Comparison of ENCODE assay signal across 8 cellular contexts in the genomic region with DNA sequence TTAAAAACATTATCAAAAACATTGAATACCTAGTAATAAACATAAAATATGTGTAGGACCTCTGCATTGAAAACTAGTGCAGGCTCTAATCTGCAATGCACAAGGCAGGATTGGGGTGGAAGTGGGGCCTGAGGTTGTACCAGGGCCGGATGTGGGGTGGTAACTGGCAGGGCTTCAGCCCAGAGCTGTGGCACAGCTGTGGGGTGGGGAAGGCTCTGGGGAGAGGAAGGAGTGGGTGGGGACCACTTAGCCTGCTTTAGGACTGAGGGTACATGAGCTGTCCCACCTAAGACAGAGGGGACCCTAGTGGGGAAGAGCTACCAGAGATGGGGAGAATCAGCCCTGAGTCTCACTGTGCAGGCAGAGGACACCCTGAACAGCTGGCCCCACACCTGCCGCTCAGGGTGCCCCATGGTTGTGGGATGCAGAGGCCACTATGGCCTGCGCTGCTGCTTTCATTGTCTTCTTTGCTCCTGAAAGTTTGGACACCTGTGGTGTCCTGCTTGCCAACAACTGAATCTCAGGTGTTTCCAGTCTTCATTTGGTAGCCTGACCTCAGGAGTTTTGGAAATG.
DNase-seq lines count a peak whose midpoint lies in the region; ATAC-seq and FAIRE-seq lines count a peak whose summit lies in the region.

No MANE protein-coding gene starts in this region.

- H2BK5ac ChIP-seq in mesendoderm (ENCODE audit: low read length), result no peak overlapping the region

- peaks cover 29 to 30% of the 10 kb centered on the region in 2 donors for H3K4me1 ChIP-seq in naive thymus-derived CD4-positive, alpha-beta T cell (ENCODE audit: control insufficient read depth in 2 of 2, insufficient read depth in 2 of 2, low read length in 2 of 2)
- H3K4me1 ChIP-seq in mesendoderm (ENCODE audit: control insufficient read depth, low read depth, low read length), result no peaks in the 10 kb centered on the region

- no peak overlapping the region for H3K9ac ChIP-seq in mesendoderm (ENCODE audit: low read length)

- H3K27ac ChIP-seq in naive thymus-derived CD4-positive, alpha-beta T cell (ENCODE audit: low read depth, low read length), result no peak overlapping the region
- no peak overlapping the region for H3K27ac ChIP-seq in mesendoderm (ENCODE audit: low read depth, low read length)

- no peaks in the 10 kb centered on the region for H3K27me3 ChIP-seq in naive thymus-derived CD4-positive, alpha-beta T cell (ENCODE audit: control insufficient read depth in 2 of 2, insufficient read depth in 2 of 2, low read length in 2 of 2)
- H3K27me3 ChIP-seq in mesendoderm (ENCODE audit: insufficient read depth, low read length, poor library complexity), result no peaks in the 10 kb centered on the region

- no CpG with 5 or more reads among the region's 3 CpGs for WGBS in mesendoderm (ENCODE audit: extremely low coverage, insufficient coverage, low lambda C conversion rate)

- FAIRE-seq in RCC 7860 (lab: Jason Lieb, UNC), result no peak
- FAIRE-seq in HTR-8/SVneo (lab: Jason Lieb, UNC), result no peak

- no peak overlapping the region for H3K56ac ChIP-seq in mesendoderm (ENCODE audit: low read length)

- ATAC-seq in GM18861 (IDR thresholded peaks at IDR 0.05; ENCODE audit: unreplicated experiment), result peak; percentile 75
- peak; percentile 72 for ATAC-seq in HG03060 (IDR thresholded peaks at IDR 0.05; ENCODE audit: low read depth, unreplicated experiment)
- peak; percentile 95 for ATAC-seq in activated CD8-positive, alpha-beta T cell treated with anti-CD3 and anti-CD28 coated beads, Interleukin-2, amount 10 ng/mL, durations not matched to agents 7 days and 5 days
- ATAC-seq in naive thymus-derived CD4-positive, alpha-beta T cell, result peak; percentile 88

- no peaks in the 10 kb centered on the region for H3K79me1 ChIP-seq in mesendoderm (ENCODE audit: low read length)

- no peak overlapping the region for H2BK15ac ChIP-seq in mesendoderm (replicated peaks; ENCODE audit: low read depth)

- no peak overlapping the region for H2BK120ac ChIP-seq in mesendoderm (ENCODE audit: low read depth, low read length)

- no peaks in the 10 kb centered on the region for H3K36me3 Mint-ChIP-seq in activated CD8-positive, alpha-beta T cell treated with anti-CD3 and anti-CD28 coated beads, Interleukin-2, amount 10 ng/mL, durations not matched to agents 7 days and 5 days (ENCODE audit: low read depth)
- H3K36me3 Mint-ChIP-seq in naive thymus-derived CD4-positive, alpha-beta T cell, result no peaks in the 10 kb centered on the region

- DNase-seq in activated CD8-positive, alpha-beta T cell treated with anti-CD3 and anti-CD28 coated beads, Interleukin-2, amount 10 ng/mL, durations not matched to agents 7 days and 5 days, result peak; percentile 78
- DNase-seq in naive thymus-derived CD4-positive, alpha-beta T cell, result peak in 7 of 9 donors; percentile 10 to 63 (median 60)
- DNase-seq in RCC 7860 (ENCODE audit: low spot score) (no peak), DMS53 treated with DMSO at 0.1 percent for 48 hours (lab: John Stamatoyannopoulos, UW; ENCODE audit: unreplicated experiment) (no peak), HTR-8/SVneo (ENCODE audit: insufficient read length, low spot score) (no peak), mesendoderm (no peak)

- CTCF ChIA-PET in activated CD8-positive, alpha-beta T cell treated with anti-CD3 and anti-CD28 coated beads, Interleukin-2, amount 10 ng/mL, durations not matched to agents 7 days and 5 days (lab: Charles Lee), result interaction anchor here (0.8 to 1.3 kb wide), 3 partner anchors 14 to 301 kb away, joined by 3 read pairs; no protein-coding TSS in a partner anchor
- CTCF ChIA-PET in naive thymus-derived CD4-positive, alpha-beta T cell (lab: Charles Lee), result interaction anchor here (0.6 to 1.3 kb wide), 2 partner anchors 53 to 454 kb away, joined by 3 to 4 read pairs; no protein-coding TSS in a partner anchor

- intact Hi-C loops in naive thymus-derived CD4-positive, alpha-beta T cell (cut with micrococcal nuclease), result loop anchor here in 1 of 2 donors (1.0 to 5.0 kb wide), 3 partner anchors 71 to 312 kb away; a partner anchor contains a TSS

- no peaks in the 10 kb centered on the region for H3K27me3 Mint-ChIP-seq in activated CD8-positive, alpha-beta T cell treated with anti-CD3 and anti-CD28 coated beads, Interleukin-2, amount 10 ng/mL, durations not matched to agents 7 days and 5 days (ENCODE audit: low read depth)
- H3K27me3 Mint-ChIP-seq in naive thymus-derived CD4-positive, alpha-beta T cell, result peaks cover 0 to 2% (median 0%) of the 10 kb centered on the region in 5 donors

- H3K18ac ChIP-seq in mesendoderm (ENCODE audit: low read length), result no peak overlapping the region

- no peaks in the 10 kb centered on the region for H3K9me3 Mint-ChIP-seq in activated CD8-positive, alpha-beta T cell treated with anti-CD3 and anti-CD28 coated beads, Interleukin-2, amount 10 ng/mL, durations not matched to agents 7 days and 5 days (ENCODE audit: insufficient read depth)
- H3K9me3 Mint-ChIP-seq in naive thymus-derived CD4-positive, alpha-beta T cell, result peaks cover 0 to 2% (median 0%) of the 10 kb centered on the region in 11 donors

- H3K4me2 ChIP-seq in mesendoderm (ENCODE audit: low read length), result no peak overlapping the region

- H3K79me2 ChIP-seq in mesendoderm (ENCODE audit: control insufficient read depth, insufficient read depth, low read length), result no peaks in the 10 kb centered on the region

- no peaks in the 10 kb centered on the region for H3K36me3 ChIP-seq in naive thymus-derived CD4-positive, alpha-beta T cell (ENCODE audit: control insufficient read depth in 2 of 3, insufficient read depth in 3 of 3, low read length in 3 of 3)
- no peaks in the 10 kb centered on the region for H3K36me3 ChIP-seq in mesendoderm (ENCODE audit: control insufficient read depth, insufficient read depth, low read length)

- no peak overlapping the region for H3K23ac ChIP-seq in mesendoderm (ENCODE audit: low read length)

- H4K5ac ChIP-seq in mesendoderm (ENCODE audit: low read length), result no peak overlapping the region

- POLR2A ChIA-PET in activated CD8-positive, alpha-beta T cell treated with anti-CD3 and anti-CD28 coated beads, Interleukin-2, amount 10 ng/mL, durations not matched to agents 7 days and 5 days (lab: Charles Lee), result interaction anchor here (0.5 to 1.5 kb wide), 3 partner anchors 71 to 311 kb away, joined by 3 to 4 read pairs (median 3); a partner anchor contains a TSS
- POLR2A ChIA-PET in naive thymus-derived CD4-positive, alpha-beta T cell (lab: Charles Lee), result interaction anchor here (0.6 to 1.1 kb wide), 2 partner anchors 311 to 319 kb away, joined by 3 read pairs; a partner anchor contains a TSS

- H4K8ac ChIP-seq in mesendoderm (ENCODE audit: low read depth, low read length), result no peak overlapping the region

- H3K4ac ChIP-seq in mesendoderm (ENCODE audit: low read depth, low read length), result no peak overlapping the region

- peaks cover 47% of the 10 kb centered on the region for H3K4me1 Mint-ChIP-seq in activated CD8-positive, alpha-beta T cell treated with anti-CD3 and anti-CD28 coated beads, Interleukin-2, amount 10 ng/mL, durations not matched to agents 7 days and 5 days (ENCODE audit: low read depth)
- peaks cover 35 to 80% (median 74%) of the 10 kb centered on the region in 7 donors for H3K4me1 Mint-ChIP-seq in naive thymus-derived CD4-positive, alpha-beta T cell

- no peak overlapping the region for H2AK5ac ChIP-seq in mesendoderm (ENCODE audit: low read length)

- peak overlapping the region; percentile 48 for H3K4me3 Mint-ChIP-seq in activated CD8-positive, alpha-beta T cell treated with anti-CD3 and anti-CD28 coated beads, Interleukin-2, amount 10 ng/mL, durations not matched to agents 7 days and 5 days
- H3K4me3 Mint-ChIP-seq in naive thymus-derived CD4-positive, alpha-beta T cell, result peak overlapping the region; percentile 45 to 84 (median 79)

- peak overlapping the region; percentile 80 for H3K27ac Mint-ChIP-seq in activated CD8-positive, alpha-beta T cell treated with anti-CD3 and anti-CD28 coated beads, Interleukin-2, amount 10 ng/mL, durations not matched to agents 7 days and 5 days
- H3K27ac Mint-ChIP-seq in naive thymus-derived CD4-positive, alpha-beta T cell, result peak overlapping the region in 7 of 9 donors; percentile 26 to 84 (median 57)

- H3K9me3 ChIP-seq in naive thymus-derived CD4-positive, alpha-beta T cell (ENCODE audit: control insufficient read depth in 2 of 3, low read length in 3 of 3), result no peaks in the 10 kb centered on the region

- H3K4me3 ChIP-seq in naive thymus-derived CD4-positive, alpha-beta T cell (ENCODE audit: low read length), result peak overlapping the region; percentile 24
- H3K4me3 ChIP-seq in mesendoderm (ENCODE audit: low read length), result no peak overlapping the region

Comparison
In these comparisons a context has a peak if more than half of its experiments do, and no peak if none do; other contexts are left out.
1. DNase-seq: peak in activated CD8-positive, alpha-beta T cell treated with anti-CD3 and anti-CD28 coated beads, Interleukin-2, amount 10 ng/mL, durations not matched to agents 7 days and 5 days (single experiment) and naive thymus-derived CD4-positive, alpha-beta T cell (7 of 9); none in RCC 7860 (single experiment), DMS53 treated with DMSO at 0.1 percent for 48 hours (single experiment), HTR-8/SVneo (single experiment) and mesendoderm (single experiment).
2. Peak in every context shown above with its lines, with median percentiles within 50 percentile points of each other: ATAC-seq.